ENCODE assay signal across 13 cellular contexts in the genomic region with DNA sequence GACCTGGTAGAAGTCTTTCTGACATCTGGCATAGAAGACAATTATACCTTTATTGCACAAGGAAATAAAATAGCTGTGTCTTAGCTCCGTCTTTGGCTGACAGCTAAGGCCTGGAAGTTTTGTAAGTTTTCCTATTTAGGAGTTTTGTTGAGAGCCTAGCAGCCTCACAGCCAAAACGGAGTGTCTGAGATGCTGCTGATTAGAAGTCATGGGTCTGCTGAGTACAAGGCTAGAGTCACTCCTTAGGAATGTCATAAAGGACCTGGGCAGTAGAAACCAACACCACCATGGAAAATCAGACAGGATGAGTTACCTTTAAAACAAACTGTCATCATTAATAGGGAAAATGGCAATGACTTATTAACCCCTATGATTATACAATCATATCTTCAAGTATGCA.
DNase-seq lines count a peak whose midpoint lies in the region; FAIRE-seq and TF ChIP-seq lines count a peak whose summit lies in the region.
"Had no signal": no experiment of that assay in that cellular context is flagged by ENCODE, and none has a peak within 500 bp of the region (broad histone marks: within the 10 kb centered on the region; RNA-seq: fewer than 3 reads in every experiment).

No MANE protein-coding gene starts in this region.

- H3K27ac Mint-ChIP-seq in activated naive CD8-positive, alpha-beta T cell treated with anti-CD3 and anti-CD28 coated beads for 36 hours, result no peak overlapping the region

- no peaks in the 10 kb centered on the region for H3K36me3 Mint-ChIP-seq in activated naive CD8-positive, alpha-beta T cell treated with anti-CD3 and anti-CD28 coated beads for 36 hours

- peak overlapping the region in 3 of 5 donors; percentile 64 to 84 (median 64) for H3K27ac ChIP-seq in stomach

- TF ChIP-seq EP300 in stomach (IDR thresholded peaks at IDR 0.05), result peak; percentile 29

- H3K4me1 Mint-ChIP-seq in activated naive CD8-positive, alpha-beta T cell treated with anti-CD3 and anti-CD28 coated beads for 36 hours, result peaks cover 1% of the 10 kb centered on the region

- H3K4me3 ChIP-seq in stomach, result no peak overlapping the region
- H3K4me3 ChIP-seq: skin epidermis had no signal

- TF ChIP-seq CTCF in stomach (IDR thresholded peaks at IDR 0.05), result no peak

- FAIRE-seq in GM19239 (lab: Jason Lieb, UNC), result no peak
- FAIRE-seq: D721Med, GM18507, TTC549 had no signal

- TF ChIP-seq POLR2A in stomach (IDR thresholded peaks at IDR 0.05), result no peak

- DNase-seq in H4 (ENCODE audit: low spot score) (peak; percentile 70), amniotic stem cell (lab: John Stamatoyannopoulos, UW) (peak; percentile 22), foreskin melanocyte (peak; percentile 23), stomach (no peak), NCI-H1417 (lab: John Stamatoyannopoulos, UW) (no peak), GM19239 (ENCODE audit: insufficient read length, low spot score) (no peak), germinal center (ENCODE audit: low spot score) (no peak)
- no peak for DNase-seq in activated naive CD8-positive, alpha-beta T cell treated with anti-CD3 and anti-CD28 coated beads for 36 hours
- DNase-seq: effector memory CD4-positive, alpha-beta T cell had no signal

- H3K27me3 ChIP-seq in stomach, result peaks cover 0 to 17% (median 0%) of the 10 kb centered on the region in 3 donors

- peaks cover 0 to 27% (median 0%) of the 10 kb centered on the region in 4 donors for H3K4me1 ChIP-seq in stomach

- H3K9me3 ChIP-seq in stomach, result no peaks in the 10 kb centered on the region

- H3K9me3 Mint-ChIP-seq in activated naive CD8-positive, alpha-beta T cell treated with anti-CD3 and anti-CD28 coated beads for 36 hours, result no peaks in the 10 kb centered on the region

- intact Hi-C loops in stomach (cut with DNase I; ENCODE audit: low total_unique reads), result no loop called here

- peaks cover 20% of the 10 kb centered on the region for H3K27me3 Mint-ChIP-seq in activated naive CD8-positive, alpha-beta T cell treated with anti-CD3 and anti-CD28 coated beads for 36 hours

- 50 to 71% (median 62%) methylated on average over 2 of the region's 2 CpGs for WGBS in stomach, 5 donors

- H3K36me3 ChIP-seq in stomach, result no peaks in the 10 kb centered on the region

- H3K4me3 Mint-ChIP-seq in activated naive CD8-positive, alpha-beta T cell treated with anti-CD3 and anti-CD28 coated beads for 36 hours, result no peak overlapping the region

Comparison
In these comparisons a context has a peak if more than half of its experiments do, and no peak if none do; other contexts are left out.
1. DNase-seq: peak in H4 (single experiment), amniotic stem cell (single experiment) and foreskin melanocyte (single experiment); none in stomach (single experiment), activated naive CD8-positive, alpha-beta T cell treated with anti-CD3 and anti-CD28 coated beads for 36 hours (single experiment), NCI-H1417 (0 of 3), GM19239 (single experiment) and germinal center (single experiment).